In genomic region chr3:5023777-5024346, GRCh38 we compare ENCODE assay signal across 10 cellular contexts. TPM values are rescaled to one million over a fixed set of nuclear protein-coding genes. Genes with fewer than 3 reads are reported as not detected.
DNase-seq lines count a peak whose midpoint lies in the region; ATAC-seq and TF ChIP-seq lines count a peak whose summit lies in the region.
"Had no signal": no experiment of that assay in that cellular context is flagged by ENCODE, and none has a peak within 500 bp of the region (broad histone marks: within the 10 kb centered on the region; RNA-seq: fewer than 3 reads in every experiment).

No MANE protein-coding gene starts in this region.

- H3K9ac ChIP-seq in SK-N-SH: peak overlapping the region; percentile 66

- no peaks in the 10 kb centered on the region for H3K79me2 ChIP-seq in SK-N-SH (ENCODE audit: insufficient read depth)

- WGBS in SK-N-SH (ENCODE audit: low lambda C conversion rate): 91% methylated on average over 9 of the region's 9 CpGs

- no peaks in the 10 kb centered on the region for H3K27me3 ChIP-seq in SK-N-SH (ENCODE audit: insufficient read depth)

- peak overlapping the region; percentile 54 for H3K4me2 ChIP-seq in SK-N-SH

- no peak for ATAC-seq in SK-N-SH treated with all-trans-retinoic acid at 6 μM for 48 hours
- no peak for ATAC-seq in stimulated activated memory B cell treated with anti-CD40 and anti-IgM and Interleukin-4, amounts not matched to agents 10 μg/mL and 1 μg/mL and 100 μg/mL, for 72 hours

- H3K4me3 ChIP-seq in SK-N-SH (ENCODE audit: low read depth in 2 of 2, low read length in 1 of 2): no peak overlapping the region

- TF ChIP-seq RAD21 in SK-N-SH (IDR thresholded peaks at IDR 0.05; ENCODE audit: low read length): no peak

- no peak for TF ChIP-seq CTCF in SK-N-SH (IDR thresholded peaks at IDR 0.05)

- H3F3A ChIP-seq in SK-N-SH (replicated peaks; ENCODE audit: insufficient read depth): peaks cover 36% of the 10 kb centered on the region

- peak overlapping the region; percentile 43 to 95; a peak in 3 of 4 replicates for H3K27ac ChIP-seq in SK-N-SH (ENCODE audit: low read depth in 2 of 2, low read length in 1 of 2)
- H3K27ac ChIP-seq: 22Rv1 had no signal

- DNase-seq in SK-N-SH (no peak), head of caudate nucleus (peak in 24 of 42 donors; percentile 17 to 79 (median 44)), AG08396 (ENCODE audit: low spot score) (no peak), inferior parietal cortex (ENCODE audit: extremely low spot score) (no peak), erythroblast (lab: John Stamatoyannopoulos, UW) (no peak)
- DNase-seq in activated T-helper 1 cell treated with anti-CD3 and anti-CD28 coated beads, Interleukin-12 subunit alpha, Interleukin-12 subunit beta, Interleukin-2, Interleukin-4 antibody, amounts not matched to agents 30 ng/mL and 10 ng/mL and 1 ng/mL, durations not matched to agents 14 hours and 24 hours and 36 hours (ENCODE audit: low spot score): no peak
- DNase-seq: activated T-cell treated with anti-CD3 and anti-CD28 coated beads for 4 hours had no signal

- peaks cover 79% of the 10 kb centered on the region for H3K4me1 Mint-ChIP-seq in activated T-helper 1 cell treated with anti-CD3 and anti-CD28 coated beads, Interleukin-12 subunit alpha, Interleukin-12 subunit beta, Interleukin-2, Interleukin-4 antibody, amounts not matched to agents 30 ng/mL and 10 ng/mL and 1 ng/mL, durations not matched to agents 14 hours and 24 hours and 36 hours (ENCODE audit: low read depth)
- peaks cover 60% of the 10 kb centered on the region for H3K4me1 Mint-ChIP-seq in stimulated activated memory B cell treated with anti-CD40 and anti-IgM and Interleukin-4, amounts not matched to agents 10 μg/mL and 1 μg/mL and 100 μg/mL, for 72 hours

- POLR2A ChIA-PET in SK-N-SH (lab: Yijun Ruan, JAX): no interaction called here

- intact Hi-C loops in activated T-helper 1 cell treated with anti-CD3 and anti-CD28 coated beads, Interleukin-12 subunit alpha, Interleukin-12 subunit beta, Interleukin-2, Interleukin-4 antibody, amounts not matched to agents 30 ng/mL and 10 ng/mL and 1 ng/mL, durations not matched to agents 14 hours and 24 hours and 36 hours (cut with micrococcal nuclease): loop anchor here (2.0 to 10.0 kb wide), 2 partner anchors 33 to 529 kb away; partner anchors contain the start of gene ITPR1
- intact Hi-C loops in head of caudate nucleus (cut with DNase I): no loop called here

- H3K27me3 Mint-ChIP-seq in activated T-helper 1 cell treated with anti-CD3 and anti-CD28 coated beads, Interleukin-12 subunit alpha, Interleukin-12 subunit beta, Interleukin-2, Interleukin-4 antibody, amounts not matched to agents 30 ng/mL and 10 ng/mL and 1 ng/mL, durations not matched to agents 14 hours and 24 hours and 36 hours (ENCODE audit: insufficient read depth): no peaks in the 10 kb centered on the region
- no peaks in the 10 kb centered on the region for H3K27me3 Mint-ChIP-seq in stimulated activated memory B cell treated with anti-CD40 and anti-IgM and Interleukin-4, amounts not matched to agents 10 μg/mL and 1 μg/mL and 100 μg/mL, for 72 hours

- H3K4me1 ChIP-seq in SK-N-SH (ENCODE audit: control insufficient read depth in 1 of 2, insufficient read depth in 2 of 2, low read depth in 1 of 2, low read length in 1 of 2): peaks cover 18 to 21% of the 10 kb centered on the region in 2 experiments; a peak in 2 of 4 replicates

- no peaks in the 10 kb centered on the region for H3K36me3 Mint-ChIP-seq in activated T-helper 1 cell treated with anti-CD3 and anti-CD28 coated beads, Interleukin-12 subunit alpha, Interleukin-12 subunit beta, Interleukin-2, Interleukin-4 antibody, amounts not matched to agents 30 ng/mL and 10 ng/mL and 1 ng/mL, durations not matched to agents 14 hours and 24 hours and 36 hours (ENCODE audit: low read depth)
- H3K36me3 Mint-ChIP-seq in stimulated activated memory B cell treated with anti-CD40 and anti-IgM and Interleukin-4, amounts not matched to agents 10 μg/mL and 1 μg/mL and 100 μg/mL, for 72 hours: no peaks in the 10 kb centered on the region

- no peaks in the 10 kb centered on the region for H3K9me3 ChIP-seq in SK-N-SH

- CTCF ChIA-PET in SK-N-SH (lab: Yijun Ruan, JAX): interaction anchor here (1.1 to 4.4 kb wide), 5 partner anchors 37 to 551 kb away, joined by 3 to 36 read pairs (median 3); no protein-coding TSS in a partner anchor

- no peaks in the 10 kb centered on the region for H3K9me2 ChIP-seq in SK-N-SH

- peak overlapping the region; percentile 94 for H3K27ac Mint-ChIP-seq in activated T-helper 1 cell treated with anti-CD3 and anti-CD28 coated beads, Interleukin-12 subunit alpha, Interleukin-12 subunit beta, Interleukin-2, Interleukin-4 antibody, amounts not matched to agents 30 ng/mL and 10 ng/mL and 1 ng/mL, durations not matched to agents 14 hours and 24 hours and 36 hours
- peak overlapping the region; percentile 85 for H3K27ac Mint-ChIP-seq in stimulated activated memory B cell treated with anti-CD40 and anti-IgM and Interleukin-4, amounts not matched to agents 10 μg/mL and 1 μg/mL and 100 μg/mL, for 72 hours

- no peak overlapping the region for H2AFZ ChIP-seq in SK-N-SH (ENCODE audit: low read depth)

- peak overlapping the region; percentile 4 for H3K4me3 Mint-ChIP-seq in activated T-helper 1 cell treated with anti-CD3 and anti-CD28 coated beads, Interleukin-12 subunit alpha, Interleukin-12 subunit beta, Interleukin-2, Interleukin-4 antibody, amounts not matched to agents 30 ng/mL and 10 ng/mL and 1 ng/mL, durations not matched to agents 14 hours and 24 hours and 36 hours
- no peak overlapping the region for H3K4me3 Mint-ChIP-seq in stimulated activated memory B cell treated with anti-CD40 and anti-IgM and Interleukin-4, amounts not matched to agents 10 μg/mL and 1 μg/mL and 100 μg/mL, for 72 hours

- H3K36me3 ChIP-seq in SK-N-SH (replicated peaks in 1 of 2; ENCODE audit: control insufficient read depth in 1 of 2, insufficient read depth in 2 of 2, low read length in 1 of 2): no peaks in the 10 kb centered on the region

- no peaks in the 10 kb centered on the region for H4K20me1 ChIP-seq in SK-N-SH (ENCODE audit: insufficient read depth)

- no peak for TF ChIP-seq POLR2A in erythroblast (IDR thresholded peaks at IDR 0.05; ENCODE audit: low read length)

- TF ChIP-seq EP300 in SK-N-SH (IDR thresholded peaks at IDR 0.05; ENCODE audit: borderline replicate concordance in 1 of 2, low read depth in 1 of 2, low read length in 1 of 2): no peak

- no peaks in the 10 kb centered on the region for H3K9me3 Mint-ChIP-seq in activated T-helper 1 cell treated with anti-CD3 and anti-CD28 coated beads, Interleukin-12 subunit alpha, Interleukin-12 subunit beta, Interleukin-2, Interleukin-4 antibody, amounts not matched to agents 30 ng/mL and 10 ng/mL and 1 ng/mL, durations not matched to agents 14 hours and 24 hours and 36 hours
- no peaks in the 10 kb centered on the region for H3K9me3 Mint-ChIP-seq in stimulated activated memory B cell treated with anti-CD40 and anti-IgM and Interleukin-4, amounts not matched to agents 10 μg/mL and 1 μg/mL and 100 μg/mL, for 72 hours

TF ChIP-seq in SK-N-SH treated with all-trans-retinoic acid at 6 μM for 48 hours, 23 proteins besides CTCF, POLR2A, EP300 and RAD21:
- TF ChIP-seq ARNTL (CRISPR knock-in tag; IDR thresholded peaks at IDR 0.05; ENCODE audit: borderline replicate concordance, low read depth) (no peak), TCF4 (CRISPR knock-in tag; IDR thresholded peaks at IDR 0.05; ENCODE audit: borderline replicate concordance) (no peak), PPARA (CRISPR knock-in tag; IDR thresholded peaks at IDR 0.05; ENCODE audit: borderline replicate concordance) (no peak), ISL1 (CRISPR knock-in tag; IDR thresholded peaks at IDR 0.05) (no peak), RARB (CRISPR knock-in tag; IDR thresholded peaks at IDR 0.05) (no peak), POU6F1 (CRISPR knock-in tag; IDR thresholded peaks at IDR 0.05; ENCODE audit: borderline replicate concordance, low read depth) (no peak), SNAI2 (CRISPR knock-in tag; IDR thresholded peaks at IDR 0.05) (no peak), ZNF8 (CRISPR knock-in tag; IDR thresholded peaks at IDR 0.05) (no peak), OSR1 (CRISPR knock-in tag; IDR thresholded peaks at IDR 0.05) (no peak), CSRNP3 (CRISPR knock-in tag; IDR thresholded peaks at IDR 0.05) (no peak)

RNA-seq across cellular contexts. Expression of gene BHLHE40, which starts 44.6 kb away (rescaled TPM):
- 47.2 and 62.2 TPM in 2 replicates for polyA plus RNA-seq in SK-N-SH (2012; rRNA removed)
- 23.2 and 33.0 TPM in 2 replicates for polyA plus RNA-seq in SK-N-SH (2012; cell fraction: cytosol; rRNA removed)
- 211 and 257 TPM in 2 replicates for polyA plus RNA-seq in SK-N-SH (2012; cell fraction: nucleus; rRNA removed)
- 449 and 458 TPM in 2 replicates for total RNA-seq in activated T-helper 1 cell treated with anti-CD3 and anti-CD28 coated beads, Interleukin-12 subunit alpha, Interleukin-12 subunit beta, Interleukin-2, Interleukin-4 antibody, amounts not matched to agents 30 ng/mL and 10 ng/mL and 1 ng/mL, durations not matched to agents 14 hours and 24 hours and 36 hours

Comparison
In these comparisons a context has a peak if more than half of its experiments do, and no peak if none do; other contexts are left out.
1. DNase-seq: peak in head of caudate nucleus (24 of 42); none in SK-N-SH (single experiment), activated T-helper 1 cell treated with anti-CD3 and anti-CD28 coated beads, Interleukin-12 subunit alpha, Interleukin-12 subunit beta, Interleukin-2, Interleukin-4 antibody, amounts not matched to agents 30 ng/mL and 10 ng/mL and 1 ng/mL, durations not matched to agents 14 hours and 24 hours and 36 hours (single experiment), AG08396 (single experiment), inferior parietal cortex (single experiment) and erythroblast (0 of 2).